26 cellular contexts compared by ENCODE assay signal in the genomic region with DNA sequence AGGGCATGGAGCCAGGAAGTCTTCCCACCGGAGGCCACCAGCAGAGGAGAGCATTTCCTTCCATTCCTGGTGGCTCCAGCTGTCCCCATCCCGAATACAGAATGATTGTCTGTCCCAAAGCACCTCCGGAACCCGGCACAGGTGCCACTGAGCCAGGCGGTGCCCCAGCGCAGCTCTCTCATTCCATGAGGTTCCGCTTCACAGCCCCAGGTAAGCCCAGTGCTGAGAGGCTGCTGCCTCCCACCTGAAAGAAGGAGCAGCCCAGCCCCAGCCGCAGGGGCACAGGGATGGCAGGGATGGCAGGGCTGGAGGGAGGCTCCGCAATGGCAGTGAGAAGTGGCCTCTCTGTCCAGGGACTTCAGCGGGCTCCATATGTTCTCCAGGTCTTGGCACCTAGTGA.
"Had no signal": no experiment of that assay in that cellular context is flagged by ENCODE, and none has a peak within 500 bp of the region (broad histone marks: within the 10 kb centered on the region; RNA-seq: fewer than 3 reads in every experiment).

No MANE protein-coding gene starts in this region.

- H3K36me3 ChIP-seq: ascending aorta, cardiac muscle cell had no signal

- DNase-seq: activated B cell treated with CpG ODN at 0.5 μM for 24 hours; activated CD4-positive, alpha-beta memory T cell treated with anti-CD3 and anti-CD28 coated beads, Interleukin-2, amount 10 ng/mL, durations not matched to agents 7 days and 5 days; activated CD4-positive, alpha-beta T cell treated with anti-CD3 and anti-CD28 coated beads for 4 hours; activated CD4-positive, alpha-beta T cell treated with anti-CD3 and anti-CD28 coated beads, Interleukin-2, amount 10 ng/mL, durations not matched to agents 24 days and 14 days; activated CD4-positive, alpha-beta T cell treated with anti-CD3 and anti-CD28 coated beads, Interleukin-2, amount 50 U/mL, for 1 hour; activated CD4-positive, alpha-beta T cell treated with anti-CD3 and anti-CD28 coated beads, Interleukin-2, amount 50 U/mL, for 48 hours; activated CD4-positive, CD25-positive, alpha-beta regulatory T cell treated with anti-CD3 and anti-CD28 coated beads, Interleukin-2, amount 50 U/mL, for 72 hours; activated CD8-positive, alpha-beta memory T cell treated with anti-CD3 and anti-CD28 coated beads for 24 hours; activated CD8-positive, alpha-beta memory T cell treated with anti-CD3 and anti-CD28 coated beads, Interleukin-2, amount 10 ng/mL, durations not matched to agents 7 days and 5 days; activated CD8-positive, alpha-beta memory T cell treated with anti-CD3 and anti-CD28 coated beads, Interleukin-2, amount 50 U/mL, for 48 hours; activated CD8-positive, alpha-beta T cell treated with anti-CD3 and anti-CD28 coated beads, Interleukin-2, amount 10 ng/mL, durations not matched to agents 7 days and 5 days; activated effector memory CD4-positive, alpha-beta T cell treated with Interleukin-2 at 50 U/mL for 16 hours; activated gamma-delta T cell; activated naive CD4-positive, alpha-beta T cell treated with anti-CD3 and anti-CD28 coated beads, Interleukin-2, amount 10 ng/mL, durations not matched to agents 7 days and 5 days; activated naive CD4-positive, alpha-beta T cell treated with Interleukin-2 at 50 U/mL for 16 hours; activated T-cell treated with anti-CD3 and anti-CD28 coated beads, Interleukin-2, amount 50 U/mL, for 24 hours; activated T-cell treated with anti-CD3 and anti-CD28 coated beads, Interleukin-2, amount 50 U/mL, for 48 hours; amygdala; anterior cingulate cortex; central memory CD4-positive, alpha-beta T cell; T-helper 1 cell; T-helper 2 cell; T-helper 9 cell had no signal

- ATAC-seq: activated CD8-positive, alpha-beta memory T cell treated with anti-CD3 and anti-CD28 coated beads, Interleukin-2, amount 10 ng/mL, durations not matched to agents 7 days and 5 days; activated CD8-positive, alpha-beta T cell treated with anti-CD3 and anti-CD28 coated beads, Interleukin-2, amount 10 ng/mL, durations not matched to agents 7 days and 5 days had no signal

- H3K4me3 ChIP-seq: ascending aorta, cardiac muscle cell had no signal

- H3K9me3 ChIP-seq: ascending aorta had no signal

- H3K4me1 ChIP-seq: ascending aorta had no signal

- H3K27me3 ChIP-seq: ascending aorta, cardiac muscle cell had no signal

- H3K27ac ChIP-seq: ascending aorta, cardiac muscle cell, VCaP had no signal
